ENCODE assay signal across 1 cellular context in the genomic region with DNA sequence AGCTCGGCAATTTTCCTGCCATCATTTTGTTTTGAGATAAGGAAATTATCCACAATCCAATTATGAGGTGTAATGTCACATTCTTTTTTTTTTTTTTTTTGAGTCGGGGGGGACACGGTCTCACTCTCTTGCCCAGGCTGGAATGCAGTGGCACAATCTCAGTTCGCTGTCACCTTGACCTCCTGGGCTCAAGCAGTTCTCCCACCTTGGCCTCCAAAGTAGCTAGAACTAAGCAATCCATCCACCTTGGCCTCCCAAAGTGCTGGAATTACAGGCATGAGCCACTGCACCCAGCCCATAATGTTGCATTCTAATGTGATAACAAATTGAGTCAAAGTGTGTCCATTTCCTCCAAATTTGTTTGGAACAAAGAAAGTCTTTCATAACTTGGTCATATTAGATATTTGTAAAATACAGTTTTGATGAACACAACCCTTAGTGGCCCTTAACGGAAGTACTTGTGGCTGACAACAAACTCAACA.
TF ChIP-seq lines count a peak whose summit lies in the region.

No MANE protein-coding gene starts in this region.

TF ChIP-seq in endothelial cell of umbilical vein, 7 proteins besides CTCF, POLR2A, EP300 and RAD21 (continued from another document):
- TF ChIP-seq GATA2 (IDR thresholded peaks at IDR 0.05; ENCODE audit: insufficient read depth, insufficient read length, low read depth, low read length) = no peak
